In genomic region chr1:214280386-214281029, GRCh38 we compare ENCODE assay signal across 1 cellular context.
A peak's percentile ranks its signal among the peaks of the same experiment; 100 is the strongest.
TF ChIP-seq lines count a peak whose summit lies in the region.

No MANE protein-coding gene starts in this region.

TF ChIP-seq in K562, 482 proteins besides CTCF, POLR2A, EP300 and RAD21 (continues in another document):
- TF ChIP-seq ZBTB40 (IDR thresholded peaks at IDR 0.05) (peak; percentile 51), ZBTB40 (CRISPR knock-in tag; IDR thresholded peaks at IDR 0.05) (no peak), SPI1 (IDR thresholded peaks at IDR 0.05; ENCODE audit: borderline replicate concordance, low read depth, low read length) (peak; percentile 75), MAZ (CRISPR knock-in tag; conservative IDR thresholded peaks at IDR 0.05 in 1 of 2, IDR thresholded peaks at IDR 0.05 in 1 of 2) (peak in 1 of 2 experiments; percentile 73; a peak in 2 of 4 replicates), HDAC1 (IDR thresholded peaks at IDR 0.05) (peak in 1 of 2 experiments; percentile 39; a peak in 1 of 4 replicates), NRF1 (conservative IDR thresholded peaks at IDR 0.05 in 1 of 2, IDR thresholded peaks at IDR 0.05 in 1 of 2) (peak in 1 of 2 experiments; percentile 39; a peak in 2 of 4 replicates), CEBPB (tag; IDR thresholded peaks at IDR 0.05) (no peak), BHLHE40 (IDR thresholded peaks at IDR 0.05; ENCODE audit: low read length) (peak; percentile 6; the same call in 1 of the 2 replicates), PHF8 (IDR thresholded peaks at IDR 0.05; ENCODE audit: borderline replicate concordance, low read length) (peak; percentile 61), POLR2H (tag; IDR thresholded peaks at IDR 0.05; ENCODE audit: low read depth) (0 out of 2 replicates have a peak, but pooled peaks have one; percentile 17), TFE3 (CRISPR knock-in tag; IDR thresholded peaks at IDR 0.05) (no peak), ZBTB9 (CRISPR knock-in tag; IDR thresholded peaks at IDR 0.05) (0 out of 2 replicates have a peak, but pooled peaks have one; percentile 9), LCOR (CRISPR knock-in tag; IDR thresholded peaks at IDR 0.05) (0 out of 2 replicates have a peak, but pooled peaks have one; percentile 3), RBBP5 (IDR thresholded peaks at IDR 0.05; ENCODE audit: borderline replicate concordance, insufficient read depth, low read length, poor library complexity, severe bottlenecking) (peak; percentile 78), SIN3A (IDR thresholded peaks at IDR 0.05; ENCODE audit: borderline replicate concordance in 2 of 2, control insufficient read depth in 1 of 2, low read depth in 2 of 2, low read length in 2 of 2) (peak in 1 of 2 experiments; percentile 7; a peak in 1 of 4 replicates), MEF2A (IDR thresholded peaks at IDR 0.05; ENCODE audit: control insufficient read depth, low read depth, low read length) (no peak), FOXK1 (CRISPR knock-in tag; IDR thresholded peaks at IDR 0.05; ENCODE audit: borderline replicate concordance) (no peak), TBL1XR1 (IDR thresholded peaks at IDR 0.05; ENCODE audit: low read length in 2 of 2) (no peak), NONO (IDR thresholded peaks at IDR 0.05; ENCODE audit: low read depth in 2 of 2, low read length in 1 of 2) (0 out of 4 replicates have a peak, but pooled peaks of 1 of the 2 experiments have one; percentile 36), ETS1 (conservative IDR thresholded peaks at IDR 0.05; ENCODE audit: control insufficient read depth, low read depth, low read length) (no peak), ZBTB2 (IDR thresholded peaks at IDR 0.05) (0 out of 2 replicates have a peak, but pooled peaks have one; percentile 41), HDAC2 (IDR thresholded peaks at IDR 0.05) (0 out of 2 replicates have a peak, but pooled peaks have one; percentile 39), TAF1 (IDR thresholded peaks at IDR 0.05; ENCODE audit: control insufficient read depth, extremely low read depth, insufficient read depth, low read length, severe bottlenecking) (peak; percentile 25), MGA (IDR thresholded peaks at IDR 0.05) (peak; percentile 79), SMAD1 (IDR thresholded peaks at IDR 0.05; ENCODE audit: low read depth, low read length, partially characterized antibody) (peak; percentile 2)
